In genomic region chr14:20412876-20413784, GRCh38 we compare ENCODE assay signal across 8 cellular contexts. TPM values are rescaled to one million over a fixed set of nuclear protein-coding genes. Genes with fewer than 3 reads are reported as not detected.
A peak's percentile ranks its signal among the peaks of the same experiment; 100 is the strongest.
DNase-seq lines count a peak whose midpoint lies in the region; ATAC-seq and TF ChIP-seq lines count a peak whose summit lies in the region.

Gene TEP1, minus strand, starts transcription at chr14:20413501. Its CDS starts 5,062 bp downstream, at chr14:20408439.

- peak; percentile 18 for TF ChIP-seq CTCF in chondrocyte (IDR thresholded peaks at IDR 0.05)
- TF ChIP-seq CTCF in kidney epithelial cell (IDR thresholded peaks at IDR 0.05; ENCODE audit: insufficient read depth, low read length, poor library complexity, severe bottlenecking), result no peak

- ATAC-seq in GM19023 (IDR thresholded peaks at IDR 0.05; ENCODE audit: unreplicated experiment) (peak; percentile 87), HG03354 (IDR thresholded peaks at IDR 0.05; ENCODE audit: poor library complexity, severe bottlenecking, unreplicated experiment) (peak; percentile 73)

- peaks cover 31% of the 10 kb centered on the region for H3K4me1 Mint-ChIP-seq in chondrocyte (ENCODE audit: low read depth)

- H3K4me3 ChIP-seq in kidney epithelial cell (ENCODE audit: low read depth, low read length), result peak within 1 kb of the TSS; percentile 93

- peak within 1 kb of the TSS; percentile 97 for H3K27ac Mint-ChIP-seq in chondrocyte (ENCODE audit: unreplicated experiment)

- H3K36me3 Mint-ChIP-seq in chondrocyte (ENCODE audit: low read depth), result peaks cover 3% of the 10 kb centered on the region

- no peaks in the 10 kb centered on the region for H3K36me3 ChIP-seq in kidney epithelial cell (ENCODE audit: control insufficient read depth, insufficient read depth, low read length)

- H3K27me3 ChIP-seq in kidney epithelial cell (ENCODE audit: control insufficient read depth, insufficient read depth, low read length), result no peaks in the 10 kb centered on the region

- peak; percentile 88 for DNase-seq in AG08396 (ENCODE audit: low spot score)
- peak; percentile 82 for DNase-seq in NCI-H460 (ENCODE audit: extremely low read depth, low read depth)
- peak; percentile 58 to 64 for DNase-seq in activated CD4-positive, alpha-beta T cell treated with anti-CD3 and anti-CD28 coated beads for 24 hours (ENCODE audit: low read depth in 2 of 2)
- DNase-seq in chondrocyte (ENCODE audit: low spot score), result no peak
- DNase-seq in kidney epithelial cell (ENCODE audit: low read depth), result peak; percentile 55
- peak; percentile 42 to 60 for DNase-seq in stimulated activated CD4-positive, alpha-beta T cell treated with anti-CD3 and anti-CD28 coated beads, Interleukin-15, amount 100 ng/mL, for 1 hour (ENCODE audit: low read depth in 1 of 2, low spot score in 1 of 2)

- peak within 1 kb of the TSS; percentile 94 for H3K4me3 Mint-ChIP-seq in chondrocyte (ENCODE audit: unreplicated experiment)

- H3K27me3 Mint-ChIP-seq in chondrocyte (ENCODE audit: low read depth), result no peaks in the 10 kb centered on the region

- H3K9me3 Mint-ChIP-seq in chondrocyte (ENCODE audit: low read depth), result no peaks in the 10 kb centered on the region

RNA-seq across cellular contexts. Expression of gene TEP1, which starts in this region (rescaled TPM):
- 13.0 and 13.3 TPM in 2 replicates for total RNA-seq in NCI-H460 (2014; rRNA removed; shearing (Covaris generic))
- polyA plus RNA-seq in NCI-H460 (2014; cell fraction: nucleus; rRNA removed), result 25.4 and 34.3 TPM in 2 replicates
- total RNA-seq in chondrocyte (19.2 to 32.7 TPM (median 22.8 TPM) in 3 replicates), kidney epithelial cell (15.5 and 24.1 TPM in 2 replicates)
